Comparison of ENCODE assay signal across 24 cellular contexts in the genomic region with DNA sequence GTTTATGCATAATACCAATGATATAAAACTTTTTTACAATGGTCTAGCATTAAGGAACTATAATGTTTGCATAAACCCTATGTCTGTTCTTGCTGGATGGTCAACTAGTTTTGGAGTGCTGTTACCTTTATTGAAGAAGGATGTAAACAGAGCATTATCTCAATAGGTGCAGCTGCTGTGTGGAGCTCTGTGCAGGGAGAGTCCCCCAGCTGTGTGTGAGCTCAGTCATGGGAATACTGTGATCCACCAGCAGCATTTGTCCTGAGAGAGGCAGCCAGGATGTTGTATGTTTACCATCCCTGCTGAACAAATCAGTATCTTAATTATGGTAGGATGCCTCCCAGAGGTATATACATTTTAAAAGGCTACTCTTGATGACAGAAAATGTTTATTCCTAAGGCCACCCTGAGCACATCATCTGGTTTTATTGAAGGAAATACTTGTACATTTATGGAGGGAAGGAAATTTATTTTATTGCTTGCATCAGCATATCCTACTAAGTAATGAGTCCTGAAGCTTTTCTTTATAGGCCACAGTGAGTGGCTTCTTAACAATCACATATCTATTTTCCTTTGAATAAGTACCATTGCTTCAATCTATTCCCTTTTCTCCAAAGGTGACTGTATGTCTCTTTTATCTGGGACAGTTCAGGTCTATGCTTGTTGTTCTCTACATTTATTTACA. TPM values are rescaled to one million over a fixed set of nuclear protein-coding genes. Genes with fewer than 3 reads are reported as not detected.
DNase-seq lines count a peak whose midpoint lies in the region; TF ChIP-seq lines count a peak whose summit lies in the region.
"Had no signal": no experiment of that assay in that cellular context is flagged by ENCODE, and none has a peak within 500 bp of the region (broad histone marks: within the 10 kb centered on the region; RNA-seq: fewer than 3 reads in every experiment).

No MANE protein-coding gene starts in this region.

- H3K4me2 ChIP-seq in osteoblast (ENCODE audit: insufficient read depth, low read length) = no peak overlapping the region
- no peak overlapping the region for H3K4me2 ChIP-seq in MM.1S (ENCODE audit: low read depth, low read length)
- H3K4me2 ChIP-seq: BLaER1, GM23338 had no signal

- peaks cover 6% of the 10 kb centered on the region for H4K20me1 ChIP-seq in osteoblast (ENCODE audit: insufficient read depth, low read length)
- no peaks in the 10 kb centered on the region for H4K20me1 ChIP-seq in MM.1S (ENCODE audit: insufficient read depth, low read length)

- H3K9me2 ChIP-seq in MM.1S (replicated peaks; ENCODE audit: insufficient read depth, low read length) = no peaks in the 10 kb centered on the region

- TF ChIP-seq CTCF in VCaP (conservative IDR thresholded peaks at IDR 0.05) = no peak
- TF ChIP-seq CTCF in osteoblast (IDR thresholded peaks at IDR 0.05; ENCODE audit: extremely low read depth, low read depth, low read length) = no peak
- TF ChIP-seq CTCF in MM.1S (IDR thresholded peaks at IDR 0.05; ENCODE audit: low read length) = no peak

- H3K4me1 ChIP-seq in osteoblast (ENCODE audit: insufficient read depth, low read length) = peaks cover under 1% of the 10 kb centered on the region
- no peaks in the 10 kb centered on the region for H3K4me1 ChIP-seq in MM.1S (ENCODE audit: low read length)

- H2AFZ ChIP-seq in osteoblast (ENCODE audit: low read length) = no peak overlapping the region
- no peak overlapping the region for H2AFZ ChIP-seq in MM.1S (ENCODE audit: low read length)
- H2AFZ ChIP-seq: GM23338 had no signal

- H3K4me3 ChIP-seq in osteoblast (ENCODE audit: insufficient read depth, low read length) = no peak overlapping the region
- H3K4me3 ChIP-seq in MM.1S (ENCODE audit: low read length) = no peak overlapping the region
- H3K4me3 ChIP-seq: BLaER1, GM23338, MG63, ovary, spleen had no signal

- H3K79me2 ChIP-seq in osteoblast (ENCODE audit: insufficient read depth, low read length) = peaks cover 18% of the 10 kb centered on the region
- H3K79me2 ChIP-seq in MM.1S (ENCODE audit: low read length) = peaks cover 65% of the 10 kb centered on the region

- H3K36me3 ChIP-seq in osteoblast (ENCODE audit: insufficient read depth, low read length) = peaks cover 4% of the 10 kb centered on the region
- H3K36me3 ChIP-seq in MM.1S (replicated peaks; ENCODE audit: insufficient read depth, low read length) = no peaks in the 10 kb centered on the region
- H3K36me3 ChIP-seq: ovary had no signal

- H3K27me3 ChIP-seq in osteoblast (ENCODE audit: insufficient read depth, low read length) (no peaks in the 10 kb centered on the region), MM.1S (replicated peaks; ENCODE audit: insufficient read depth, low read length) (no peaks in the 10 kb centered on the region)
- H3K27me3 ChIP-seq: BLaER1, MG63, ovary, spleen had no signal

- peak; percentile 94 for DNase-seq in DMS153 (lab: John Stamatoyannopoulos, UW)
- DNase-seq in NCI-H1417 (lab: John Stamatoyannopoulos, UW) = peak; percentile 51 to 91 (median 61)
- DNase-seq in NCI-H510A (lab: John Stamatoyannopoulos, UW) = peak; percentile 41
- DNase-seq in epidermal melanocyte (ENCODE audit: insufficient read length, low spot score) = no peak
- no peak for DNase-seq in osteoblast (ENCODE audit: insufficient read length, low spot score, missing footprints)
- no peak for DNase-seq in MM.1S
- DNase-seq in SIG-M5 treated with dmso at 0.1 percent for 504 hours (lab: John Stamatoyannopoulos, UW; ENCODE audit: unreplicated experiment) = no peak
- DNase-seq: activated B cell treated with CpG ODN at 0.5 μM for 24 hours; activated CD4-positive, alpha-beta memory T cell treated with anti-CD3 and anti-CD28 coated beads, Interleukin-2, amount 10 ng/mL, durations not matched to agents 7 days and 5 days; activated naive CD8-positive, alpha-beta T cell treated with anti-CD3 and anti-CD28 coated beads for 36 hours; EL; KBM-7; left ventricle myocardium superior; MG63; midbrain; NCI-H526 treated with DMSO at 0.1 percent for 48 hours; ovary; retina; spleen; stimulated activated CD4-positive, alpha-beta T cell treated with anti-CD3 and anti-CD28 coated beads, Interleukin-4, amount 100 ng/mL, for 24 hours; T1000 had no signal

- no peaks in the 10 kb centered on the region for H3K9me3 ChIP-seq in osteoblast (ENCODE audit: low read depth, low read length)
- no peaks in the 10 kb centered on the region for H3K9me3 ChIP-seq in MM.1S (replicated peaks; ENCODE audit: insufficient read depth, low read length)
- H3K9me3 ChIP-seq: BLaER1, MG63, ovary, spleen had no signal

- no peak overlapping the region for H3K9ac ChIP-seq in MM.1S (ENCODE audit: low read length)
- H3K9ac ChIP-seq: BLaER1 had no signal

- H3K27ac ChIP-seq in VCaP (peak overlapping the region; percentile 23; the same call in 1 of the 2 replicates), osteoblast (ENCODE audit: low read depth, low read length) (no peak overlapping the region), MM.1S (ENCODE audit: low read length) (no peak overlapping the region)
- H3K27ac ChIP-seq: BLaER1, ovary, spleen had no signal

- H3F3A ChIP-seq in MM.1S (ENCODE audit: insufficient read depth, low read length) = no peaks in the 10 kb centered on the region

RNA-seq across cellular contexts. Expression of a gene that starts 11.7 kb away (rescaled TPM):
- 46.6 and 49.9 TPM in 2 replicates for total RNA-seq in osteoblast

Comparison
In these comparisons a context has a peak if more than half of its experiments do, and no peak if none do; other contexts are left out.
1. DNase-seq: peak in DMS153 (single experiment), NCI-H1417 (3 of 3) and NCI-H510A (single experiment); none in epidermal melanocyte (single experiment), osteoblast (single experiment), MM.1S (single experiment) and SIG-M5 treated with dmso at 0.1 percent for 504 hours (single experiment).